Comparison of ENCODE assay signal across 12 cellular contexts in genomic region chr7:144302578-144303303, GRCh38. TPM values are rescaled to one million over a fixed set of nuclear protein-coding genes. Genes with fewer than 3 reads are reported as not detected.
A peak's percentile ranks its signal among the peaks of the same experiment; 100 is the strongest.
DNase-seq lines count a peak whose midpoint lies in the region; ATAC-seq, FAIRE-seq and TF ChIP-seq lines count a peak whose summit lies in the region.
"Not testable (repeated sequence)": the region's sequence is repeated elsewhere in the genome, so short reads cannot be mapped to it uniquely, and the experiment has no call there.
"Had no signal": no experiment of that assay in that cellular context is flagged by ENCODE, and none has a peak within 500 bp of the region (broad histone marks: within the 10 kb centered on the region; RNA-seq: fewer than 3 reads in every experiment).

No MANE protein-coding gene starts in this region.

- not testable (repeated sequence) for H2AFZ ChIP-seq in HCT116 (ENCODE audit: low read depth, low read length, poor library complexity, severe bottlenecking); endothelial cell of umbilical vein (ENCODE audit: low read depth, low read length)

- H3K9me3 Mint-ChIP-seq in stimulated activated naive B cell treated with anti-CD40 and anti-IgM and Interleukin-4, amounts not matched to agents 10 μg/mL and 1 μg/mL and 100 μg/mL, for 72 hours, result not testable (repeated sequence)

- TF ChIP-seq RAD21 in A549 (conservative IDR thresholded peaks at IDR 0.05 in 1 of 2, IDR thresholded peaks at IDR 0.05 in 1 of 2); HCT116 (IDR thresholded peaks at IDR 0.05; ENCODE audit: low read depth): not testable (repeated sequence)

- not testable (repeated sequence) for TF ChIP-seq CTCF in A549 (IDR thresholded peaks at IDR 0.05); HCT116 (IDR thresholded peaks at IDR 0.05 in 2 of 3, conservative IDR thresholded peaks at IDR 0.05 in 1 of 3; ENCODE audit: borderline replicate concordance in 1 of 3, insufficient read depth in 1 of 3, low read depth in 2 of 3, low read length in 2 of 3); endothelial cell of umbilical vein (IDR thresholded peaks at IDR 0.05; ENCODE audit: extremely low read depth in 1 of 2, insufficient read depth in 1 of 2, low read depth in 1 of 2, low read length in 2 of 2); foreskin keratinocyte (conservative IDR thresholded peaks at IDR 0.05)

- no CpG with 5 or more reads among the region's 1 CpG for WGBS in A549 (ENCODE audit: missing lambda C conversion rate)

- dilution Hi-C loops in endothelial cell of umbilical vein (cut with MboI; ENCODE audit: extremely low pct_ligation_motif_present, low sequenced_read_pairs), result not testable (repeated sequence)

- not testable (repeated sequence) for H3K27me3 Mint-ChIP-seq in stimulated activated naive B cell treated with anti-CD40 and anti-IgM and Interleukin-4, amounts not matched to agents 10 μg/mL and 1 μg/mL and 100 μg/mL, for 72 hours

- not testable (repeated sequence) for FAIRE-seq in A549 (lab: Jason Lieb, UNC); endothelial cell of umbilical vein (lab: Jason Lieb, UNC)

- not testable (repeated sequence) for H3K36me3 Mint-ChIP-seq in stimulated activated naive B cell treated with anti-CD40 and anti-IgM and Interleukin-4, amounts not matched to agents 10 μg/mL and 1 μg/mL and 100 μg/mL, for 72 hours

- in situ Hi-C loops in SK-MEL-5 (cut with HindIII; ENCODE audit: low pct_unique_long_range_greater_than_20kb, low sequenced_read_pairs), result not testable (repeated sequence)

- DNase-seq in A549 (ENCODE audit: low read depth in 1 of 2, low spot score in 1 of 2); HCT116 (ENCODE audit: low read depth, low spot score); foreskin keratinocyte; stimulated activated naive B cell treated with anti-CD40 and anti-IgM and Interleukin-4, amounts not matched to agents 10 μg/mL and 1 μg/mL and 100 μg/mL, for 72 hours: not testable (repeated sequence)
- DNase-seq in HT-29 (ENCODE audit: low spot score) (peak; percentile 0), SK-MEL-5 (ENCODE audit: low read depth, low spot score) (peak; percentile 0), endothelial cell of umbilical vein (ENCODE audit: low read depth, low spot score) (peak; percentile 0)

- CTCF ChIA-PET in A549 (lab: Yijun Ruan, JAX); HCT116 (lab: Charles Lee); endothelial cell of umbilical vein (lab: Charles Lee): not testable (repeated sequence)

- not testable (repeated sequence) for TF ChIP-seq POLR2A in A549 (IDR thresholded peaks at IDR 0.05; ENCODE audit: low read length); HCT116 (IDR thresholded peaks at IDR 0.05; ENCODE audit: borderline replicate concordance, extremely low read depth, insufficient read depth, insufficient read length); endothelial cell of umbilical vein (IDR thresholded peaks at IDR 0.05; ENCODE audit: low read depth, low read length)

- not testable (repeated sequence) for H3K9me3 ChIP-seq in A549; HCT116 (ENCODE audit: control insufficient read depth in 1 of 2, insufficient read depth in 1 of 2, low read depth in 1 of 2, low read length in 2 of 2); endothelial cell of umbilical vein (replicated peaks; ENCODE audit: control insufficient read depth, insufficient read depth, low read length)

- H3K27ac ChIP-seq in A549; HCT116 (ENCODE audit: low read depth, low read length); endothelial cell of umbilical vein (ENCODE audit: insufficient read depth, low read depth, low read length); foreskin keratinocyte: not testable (repeated sequence)

- H3K4me1 ChIP-seq in A549; HCT116 (ENCODE audit: control insufficient read depth in 1 of 2, insufficient read depth in 2 of 2, low read length in 2 of 2); endothelial cell of umbilical vein (ENCODE audit: control insufficient read depth, extremely low read depth, insufficient read depth, low read length); foreskin keratinocyte: not testable (repeated sequence)

- intact Hi-C loops in HCT116 (cut with micrococcal nuclease); endothelial cell of umbilical vein (cut with micrococcal nuclease): not testable (repeated sequence)

- ATAC-seq in A549, result peak; percentile 16 to 51; a peak in 3 of 6 replicates
- peak; percentile 37 for ATAC-seq in GM19463 (IDR thresholded peaks at IDR 0.05; ENCODE audit: unreplicated experiment)
- ATAC-seq in HCT116, result peak; percentile 50
- peak; percentile 54 for ATAC-seq in foreskin keratinocyte
- ATAC-seq in stimulated activated naive B cell treated with anti-CD40 and anti-IgM and Interleukin-4, amounts not matched to agents 10 μg/mL and 1 μg/mL and 100 μg/mL, for 72 hours (replicated peaks), result peak; percentile 60 to 66

- not testable (repeated sequence) for H4K20me1 ChIP-seq in HCT116 (ENCODE audit: insufficient read depth); endothelial cell of umbilical vein (replicated peaks; ENCODE audit: control insufficient read depth, extremely low read depth, insufficient read depth, low read length)

- H3K9ac ChIP-seq in HCT116 (ENCODE audit: low read length); endothelial cell of umbilical vein (replicated peaks; ENCODE audit: extremely low read depth, insufficient read depth, low read length): not testable (repeated sequence)

- RAD21 ChIA-PET in HCT116 (lab: Charles Lee; ENCODE audit: low non-redundant PET in 1 of 2, low total read pairs in 2 of 2, uncharacterized antibody in 2 of 2, unreplicated experiment in 2 of 2), result not testable (repeated sequence)

- not testable (repeated sequence) for H3K9me1 ChIP-seq in endothelial cell of umbilical vein (replicated peaks; ENCODE audit: control insufficient read depth, extremely low read depth, insufficient read depth, low read length)

- not testable (repeated sequence) for BruUV-seq in HCT116 (replicated peaks; lab: Mats Ljungman, UMichigan); endothelial cell of umbilical vein (replicated peaks; lab: Mats Ljungman, UMichigan)

- H3K36me3 ChIP-seq in HCT116 (ENCODE audit: control insufficient read depth in 1 of 2, insufficient read depth in 2 of 2, low read length in 2 of 2); endothelial cell of umbilical vein (ENCODE audit: control insufficient read depth in 2 of 2, extremely low read depth in 1 of 2, insufficient read depth in 2 of 2, low read length in 2 of 2): not testable (repeated sequence)

- H3K4me3 Mint-ChIP-seq in stimulated activated naive B cell treated with anti-CD40 and anti-IgM and Interleukin-4, amounts not matched to agents 10 μg/mL and 1 μg/mL and 100 μg/mL, for 72 hours, result not testable (repeated sequence)

- not testable (repeated sequence) for H3K79me2 ChIP-seq in HCT116 (ENCODE audit: insufficient read depth, low read length); endothelial cell of umbilical vein (ENCODE audit: control insufficient read depth, insufficient read depth, low read length)

- H3K9me2 ChIP-seq in HCT116 (ENCODE audit: insufficient read depth), result not testable (repeated sequence)

- not testable (repeated sequence) for H3K4me3 ChIP-seq in A549; HCT116 (replicated peaks in 1 of 2; ENCODE audit: low read depth in 1 of 2, low read length in 2 of 2); endothelial cell of umbilical vein (replicated peaks in 1 of 3; ENCODE audit: insufficient read depth in 1 of 3, low read depth in 1 of 3, low read length in 3 of 3)

- H3K4me1 Mint-ChIP-seq in stimulated activated naive B cell treated with anti-CD40 and anti-IgM and Interleukin-4, amounts not matched to agents 10 μg/mL and 1 μg/mL and 100 μg/mL, for 72 hours, result not testable (repeated sequence)

- not testable (repeated sequence) for H3K27ac Mint-ChIP-seq in stimulated activated naive B cell treated with anti-CD40 and anti-IgM and Interleukin-4, amounts not matched to agents 10 μg/mL and 1 μg/mL and 100 μg/mL, for 72 hours

- POLR2A ChIA-PET in A549 (lab: Yijun Ruan, JAX); HCT116 (lab: Charles Lee); endothelial cell of umbilical vein (lab: Charles Lee): not testable (repeated sequence)

- H3K27me3 ChIP-seq in HCT116 (ENCODE audit: insufficient read depth, low read length); endothelial cell of umbilical vein (ENCODE audit: control insufficient read depth in 2 of 2, insufficient read depth in 2 of 2, low read length in 2 of 2); foreskin keratinocyte: not testable (repeated sequence)

- TF ChIP-seq EP300 in A549 (IDR thresholded peaks at IDR 0.05), result not testable (repeated sequence)

- not testable (repeated sequence) for H3K4me2 ChIP-seq in A549; HCT116 (ENCODE audit: low read length); endothelial cell of umbilical vein (ENCODE audit: insufficient read depth, low read length)

RNA-seq across cellular contexts. Expression of gene OR2A1, which starts 9.5 kb away (rescaled TPM):
- polyA plus RNA-seq in A549 (2011; rRNA removed), result not detected in 2 replicates
- not detected in 2 replicates for polyA plus RNA-seq in A549 (2012; cell fraction: cytosol; rRNA removed)
- not detected in 2 replicates for polyA plus RNA-seq in A549 (2012; cell fraction: nucleus; rRNA removed)
- polyA plus RNA-seq in A549 (2017; fragmentation: RNase III; extraction: RNeasy Plus Mini Kit Qiagen cat#74134 plus additional on column Dnase treatment), result not detected in 3 replicates
- polyA minus RNA-seq in A549 (2011; rRNA and poly(A)+ RNA removed), result 0.04 TPM in 1 of 2 replicates, not detected in the other
- total RNA-seq in HCT116 (2021; ENCODE audit: unreplicated experiment), result not detected
- polyA plus RNA-seq in HCT116 (2012), result 0.13 and 0.14 TPM in 2 replicates
- total RNA-seq in HT-29 (2014; rRNA removed; shearing (Covaris generic)), result not detected in 2 replicates
- not detected in 2 replicates for total RNA-seq in SK-MEL-5 (2014; rRNA removed; shearing (Covaris generic))
- polyA plus RNA-seq in SK-MEL-5 (2015; cell fraction: cytosol; rRNA removed), result not detected in 2 replicates
- not detected in 2 replicates for polyA plus RNA-seq in SK-MEL-5 (2015; cell fraction: nucleus; rRNA removed)
- not detected in 2 replicates for total RNA-seq in endothelial cell of umbilical vein
- polyA plus RNA-seq in endothelial cell of umbilical vein, result 0.02 and 0.14 TPM in 2 replicates
- not detected in 2 replicates for polyA plus RNA-seq in endothelial cell of umbilical vein (2011; cell fraction: cytosol; rRNA removed)
- polyA plus RNA-seq in endothelial cell of umbilical vein (2011; cell fraction: nucleus; rRNA removed), result 0.32 TPM in 1 of 2 replicates, not detected in the other
- polyA plus RNA-seq in endothelial cell of umbilical vein (2012), result 0.08 TPM in 1 of 2 replicates, not detected in the other
- polyA minus RNA-seq in endothelial cell of umbilical vein, result not detected in 2 replicates
- polyA minus RNA-seq in endothelial cell of umbilical vein (2011; cell fraction: cytosol; rRNA and poly(A)+ RNA removed), result not detected
- not detected in 2 replicates for polyA minus RNA-seq in endothelial cell of umbilical vein (2011; cell fraction: nucleus; rRNA and poly(A)+ RNA removed)
- total RNA-seq in foreskin keratinocyte, result not detected in 2 replicates
- polyA plus RNA-seq in foreskin keratinocyte, result not detected in 2 replicates
- total RNA-seq: CD4-positive, alpha-beta memory T cell; H4 had no signal
- polyA plus RNA-seq: AG04450, CD14-positive monocyte had no signal

RNA-seq across cellular contexts. Expression of gene CTAGE8, which starts 33.7 kb away (rescaled TPM):
- polyA plus RNA-seq in A549 (2011; rRNA removed) (0.06 TPM in 1 of 2 replicates, not detected in the other), A549 (2017; fragmentation: RNase III; extraction: RNeasy Plus Mini Kit Qiagen cat#74134 plus additional on column Dnase treatment) (not detected in 3 replicates), endothelial cell of umbilical vein (0.03 and 0.06 TPM in 2 replicates), foreskin keratinocyte (2.1 and 3.3 TPM in 2 replicates)
- polyA plus RNA-seq in A549 (2012; cell fraction: cytosol; rRNA removed), result not detected in 2 replicates
- polyA plus RNA-seq in A549 (2012; cell fraction: nucleus; rRNA removed), result not detected in 2 replicates
- polyA minus RNA-seq in A549 (2011; rRNA and poly(A)+ RNA removed), result not detected in 2 replicates
- total RNA-seq in HCT116 (2021; ENCODE audit: unreplicated experiment) (6.1 TPM), endothelial cell of umbilical vein (0.30 and 0.49 TPM in 2 replicates), foreskin keratinocyte (4.7 and 5.1 TPM in 2 replicates)
- polyA plus RNA-seq in HCT116 (2012), result 2.8 and 4.5 TPM in 2 replicates
- total RNA-seq in HT-29 (2014; rRNA removed; shearing (Covaris generic)), result not detected in 2 replicates
- not detected in 2 replicates for total RNA-seq in SK-MEL-5 (2014; rRNA removed; shearing (Covaris generic))
- not detected in 2 replicates for polyA plus RNA-seq in SK-MEL-5 (2015; cell fraction: cytosol; rRNA removed)
- not detected in 2 replicates for polyA plus RNA-seq in SK-MEL-5 (2015; cell fraction: nucleus; rRNA removed)
- polyA plus RNA-seq in endothelial cell of umbilical vein (2011; cell fraction: cytosol; rRNA removed), result 0.04 and 0.05 TPM in 2 replicates
- 0.48 TPM in 1 of 2 replicates, not detected in the other for polyA plus RNA-seq in endothelial cell of umbilical vein (2011; cell fraction: nucleus; rRNA removed)
- 0.07 and 0.11 TPM in 2 replicates for polyA plus RNA-seq in endothelial cell of umbilical vein (2012)
- 0.13 TPM in 1 of 2 replicates, not detected in the other for polyA minus RNA-seq in endothelial cell of umbilical vein
- polyA minus RNA-seq in endothelial cell of umbilical vein (2011; cell fraction: cytosol; rRNA and poly(A)+ RNA removed), result 0.41 TPM
- polyA minus RNA-seq in endothelial cell of umbilical vein (2011; cell fraction: nucleus; rRNA and poly(A)+ RNA removed), result not detected in 2 replicates
- polyA plus RNA-seq: CD14-positive monocyte had no signal

RNA-seq across cellular contexts. Expression of gene OR2A7, which starts 38.1 kb away (rescaled TPM):
- polyA plus RNA-seq in A549 (2011; rRNA removed), result not detected in 2 replicates
- not detected in 2 replicates for polyA plus RNA-seq in A549 (2012; cell fraction: cytosol; rRNA removed)
- polyA plus RNA-seq in A549 (2012; cell fraction: nucleus; rRNA removed), result not detected in 2 replicates
- polyA plus RNA-seq in A549 (2017; fragmentation: RNase III; extraction: RNeasy Plus Mini Kit Qiagen cat#74134 plus additional on column Dnase treatment), result not detected in 3 replicates
- polyA minus RNA-seq in A549 (2011; rRNA and poly(A)+ RNA removed), result not detected in 2 replicates
- 8.1 TPM for total RNA-seq in HCT116 (2021; ENCODE audit: unreplicated experiment)
- polyA plus RNA-seq in HCT116 (2012), result 6.9 and 7.0 TPM in 2 replicates
- 0.86 and 1.8 TPM in 2 replicates for total RNA-seq in HT-29 (2014; rRNA removed; shearing (Covaris generic))
- 0.27 TPM in 1 of 2 replicates, not detected in the other for total RNA-seq in SK-MEL-5 (2014; rRNA removed; shearing (Covaris generic))
- polyA plus RNA-seq in SK-MEL-5 (2015; cell fraction: cytosol; rRNA removed), result not detected in 2 replicates
- polyA plus RNA-seq in SK-MEL-5 (2015; cell fraction: nucleus; rRNA removed), result not detected in 2 replicates
- total RNA-seq in endothelial cell of umbilical vein, result 0.21 TPM in 1 of 2 replicates, not detected in the other
- polyA plus RNA-seq in endothelial cell of umbilical vein, result 0.10 and 0.33 TPM in 2 replicates
- 0.06 TPM in 1 of 2 replicates, not detected in the other for polyA plus RNA-seq in endothelial cell of umbilical vein (2011; cell fraction: cytosol; rRNA removed)
- polyA plus RNA-seq in endothelial cell of umbilical vein (2011; cell fraction: nucleus; rRNA removed), result 0.22 and 0.53 TPM in 2 replicates
- not detected in 2 replicates for polyA plus RNA-seq in endothelial cell of umbilical vein (2012)
- polyA minus RNA-seq in endothelial cell of umbilical vein, result 0.68 TPM in 1 of 2 replicates, not detected in the other
- polyA minus RNA-seq in endothelial cell of umbilical vein (2011; cell fraction: cytosol; rRNA and poly(A)+ RNA removed), result not detected
- polyA minus RNA-seq in endothelial cell of umbilical vein (2011; cell fraction: nucleus; rRNA and poly(A)+ RNA removed), result not detected in 2 replicates
- 3.3 and 11.6 TPM in 2 replicates for total RNA-seq in foreskin keratinocyte
- polyA plus RNA-seq in foreskin keratinocyte, result 1.0 and 2.5 TPM in 2 replicates
- total RNA-seq: H4 had no signal
- polyA plus RNA-seq: AG04450, CD14-positive monocyte had no signal

RNA-seq across cellular contexts. Expression of gene ARHGEF5, which starts 52.5 kb away (rescaled TPM):
- polyA plus RNA-seq in A549 (2011; rRNA removed) (2.3 and 2.8 TPM in 2 replicates), A549 (2017; fragmentation: RNase III; extraction: RNeasy Plus Mini Kit Qiagen cat#74134 plus additional on column Dnase treatment) (2.1 to 2.6 TPM (median 2.5 TPM) in 3 replicates), endothelial cell of umbilical vein (1.1 TPM in 2 replicates), foreskin keratinocyte (25.4 and 27.9 TPM in 2 replicates)
- 0.91 and 1.1 TPM in 2 replicates for polyA plus RNA-seq in A549 (2012; cell fraction: cytosol; rRNA removed)
- 1.1 and 1.4 TPM in 2 replicates for polyA plus RNA-seq in A549 (2012; cell fraction: nucleus; rRNA removed)
- 6.6 and 7.1 TPM in 2 replicates for polyA minus RNA-seq in A549 (2011; rRNA and poly(A)+ RNA removed)
- total RNA-seq in HCT116 (2021; ENCODE audit: unreplicated experiment) (44.2 TPM), endothelial cell of umbilical vein (0.88 and 1.5 TPM in 2 replicates), foreskin keratinocyte (34.8 and 43.8 TPM in 2 replicates)
- polyA plus RNA-seq in HCT116 (2012), result 34.1 and 35.2 TPM in 2 replicates
- total RNA-seq in HT-29 (2014; rRNA removed; shearing (Covaris generic)), result 24.4 and 28.4 TPM in 2 replicates
- total RNA-seq in SK-MEL-5 (2014; rRNA removed; shearing (Covaris generic)), result not detected in 2 replicates
- not detected in 2 replicates for polyA plus RNA-seq in SK-MEL-5 (2015; cell fraction: cytosol; rRNA removed)
- polyA plus RNA-seq in SK-MEL-5 (2015; cell fraction: nucleus; rRNA removed), result not detected in 2 replicates
- 0.79 and 1.0 TPM in 2 replicates for polyA plus RNA-seq in endothelial cell of umbilical vein (2011; cell fraction: cytosol; rRNA removed)
- 1.6 and 2.0 TPM in 2 replicates for polyA plus RNA-seq in endothelial cell of umbilical vein (2011; cell fraction: nucleus; rRNA removed)
- polyA plus RNA-seq in endothelial cell of umbilical vein (2012), result 0.37 and 0.62 TPM in 2 replicates
- polyA minus RNA-seq in endothelial cell of umbilical vein, result 0.92 and 1.3 TPM in 2 replicates
- polyA minus RNA-seq in endothelial cell of umbilical vein (2011; cell fraction: cytosol; rRNA and poly(A)+ RNA removed), result 12.8 TPM
- 1.2 and 1.3 TPM in 2 replicates for polyA minus RNA-seq in endothelial cell of umbilical vein (2011; cell fraction: nucleus; rRNA and poly(A)+ RNA removed)
